Comparison of ENCODE assay signal across 8 cellular contexts in the genomic region with DNA sequence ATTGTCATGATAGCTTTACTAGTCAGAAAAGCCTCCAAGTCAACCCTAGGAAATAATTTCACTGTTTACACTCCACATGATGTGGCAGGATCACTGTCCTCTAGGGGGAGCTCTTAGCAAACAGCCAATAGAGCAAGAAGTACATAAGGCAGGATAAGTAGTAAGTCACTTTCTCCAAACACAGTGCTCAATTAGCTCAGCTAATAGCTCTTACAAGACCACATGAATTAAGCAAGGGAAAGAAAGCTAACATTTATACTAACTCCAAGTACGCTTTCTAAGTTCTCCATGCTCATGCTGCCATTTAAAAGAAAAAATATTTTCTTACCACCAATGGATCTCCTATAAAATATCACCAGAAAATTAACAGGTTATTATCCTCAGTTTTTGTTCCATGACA.
DNase-seq lines count a peak whose midpoint lies in the region; ATAC-seq, FAIRE-seq and TF ChIP-seq lines count a peak whose summit lies in the region.

No MANE protein-coding gene starts in this region.

- peak; percentile 70 for ATAC-seq in activated CD8-positive, alpha-beta T cell treated with anti-CD3 and anti-CD28 coated beads, Interleukin-2, amount 10 ng/mL, durations not matched to agents 7 days and 5 days
- ATAC-seq in GM21825 (IDR thresholded peaks at IDR 0.05; ENCODE audit: unreplicated experiment) = no peak

- no peaks in the 10 kb centered on the region for H3K4me1 Mint-ChIP-seq in activated CD8-positive, alpha-beta T cell treated with anti-CD3 and anti-CD28 coated beads, Interleukin-2, amount 10 ng/mL, durations not matched to agents 7 days and 5 days (ENCODE audit: low read depth)

- H3K4me3 Mint-ChIP-seq in activated CD8-positive, alpha-beta T cell treated with anti-CD3 and anti-CD28 coated beads, Interleukin-2, amount 10 ng/mL, durations not matched to agents 7 days and 5 days = no peak overlapping the region

- H3K27ac Mint-ChIP-seq in activated CD8-positive, alpha-beta T cell treated with anti-CD3 and anti-CD28 coated beads, Interleukin-2, amount 10 ng/mL, durations not matched to agents 7 days and 5 days = no peak overlapping the region

- DNase-seq in D721Med (ENCODE audit: insufficient read length, low spot score) = no peak
- DNase-seq in HEK293T (ENCODE audit: extremely low spot score) = peak; percentile 46
- DNase-seq in NCI-H82 (lab: John Stamatoyannopoulos, UW) = peak; percentile 79
- peak; percentile 76 for DNase-seq in activated CD8-positive, alpha-beta T cell treated with anti-CD3 and anti-CD28 coated beads, Interleukin-2, amount 10 ng/mL, durations not matched to agents 7 days and 5 days
- peak; percentile 66 for DNase-seq in fibroblast of peridontal ligament (ENCODE audit: extremely low read depth)
- peak; percentile 10 for DNase-seq in pulmonary artery endothelial cell (ENCODE audit: low read depth, low spot score)
- DNase-seq in NCI-H524 treated with DMSO at 0.1 percent for 48 hours (lab: John Stamatoyannopoulos, UW) = no peak

- no peaks in the 10 kb centered on the region for H3K36me3 Mint-ChIP-seq in activated CD8-positive, alpha-beta T cell treated with anti-CD3 and anti-CD28 coated beads, Interleukin-2, amount 10 ng/mL, durations not matched to agents 7 days and 5 days (ENCODE audit: low read depth)

- peaks cover 24% of the 10 kb centered on the region for H3K27me3 Mint-ChIP-seq in activated CD8-positive, alpha-beta T cell treated with anti-CD3 and anti-CD28 coated beads, Interleukin-2, amount 10 ng/mL, durations not matched to agents 7 days and 5 days (ENCODE audit: low read depth)

- POLR2A ChIA-PET in HEK293T (lab: Yijun Ruan, JAX) = no interaction called here
- POLR2A ChIA-PET in activated CD8-positive, alpha-beta T cell treated with anti-CD3 and anti-CD28 coated beads, Interleukin-2, amount 10 ng/mL, durations not matched to agents 7 days and 5 days (lab: Charles Lee) = no interaction called here

- CTCF ChIA-PET in HEK293T (lab: Yijun Ruan, JAX) = interaction anchor here (0.6 to 1.1 kb wide), 9 partner anchors 10 to 251 kb away, joined by 3 to 9 read pairs (median 4); no protein-coding TSS in a partner anchor
- CTCF ChIA-PET in activated CD8-positive, alpha-beta T cell treated with anti-CD3 and anti-CD28 coated beads, Interleukin-2, amount 10 ng/mL, durations not matched to agents 7 days and 5 days (lab: Charles Lee) = interaction anchor here (0.6 to 2.8 kb wide), 68 partner anchors 9 to 739 kb away, joined by 3 to 22 read pairs (median 4); partner anchors contain the start of genes CEPT1, DRAM2, LRIF1 and OVGP1

- TF ChIP-seq CTCF in D721Med (IDR thresholded peaks at IDR 0.05; ENCODE audit: insufficient read depth, missing control alignments) = peak; percentile 86

- H3K9me3 Mint-ChIP-seq in activated CD8-positive, alpha-beta T cell treated with anti-CD3 and anti-CD28 coated beads, Interleukin-2, amount 10 ng/mL, durations not matched to agents 7 days and 5 days (ENCODE audit: insufficient read depth) = no peaks in the 10 kb centered on the region

- no peak for FAIRE-seq in D721Med (lab: Jason Lieb, UNC)

TF ChIP-seq in HEK293T, 16 proteins besides CTCF, POLR2A, EP300 and RAD21:
- TF ChIP-seq FOXK2 (IDR thresholded peaks at IDR 0.05) (peak; percentile 60; the same call in 1 of the 2 replicates), L3MBTL2 (conservative IDR thresholded peaks at IDR 0.05) (no peak), LEF1 (IDR thresholded peaks at IDR 0.05; ENCODE audit: borderline replicate concordance) (no peak)

Comparison
In these comparisons a context has a peak if more than half of its experiments do, and no peak if none do; other contexts are left out.
1. DNase-seq: peak in HEK293T (single experiment), NCI-H82 (single experiment), activated CD8-positive, alpha-beta T cell treated with anti-CD3 and anti-CD28 coated beads, Interleukin-2, amount 10 ng/mL, durations not matched to agents 7 days and 5 days (single experiment), fibroblast of peridontal ligament (single experiment) and pulmonary artery endothelial cell (single experiment); none in D721Med (single experiment) and NCI-H524 treated with DMSO at 0.1 percent for 48 hours (single experiment).